6 cellular contexts compared by ENCODE assay signal in genomic region chr17:19150678-19151280, GRCh38. TPM values are rescaled to one million over a fixed set of nuclear protein-coding genes. Genes with fewer than 3 reads are reported as not detected.
"Had no signal": no experiment of that assay in that cellular context is flagged by ENCODE, and none has a peak within 500 bp of the region (broad histone marks: within the 10 kb centered on the region; RNA-seq: fewer than 3 reads in every experiment).

No MANE protein-coding gene starts in this region.

RNA-seq across cellular contexts. Expression of gene GRAPL, which starts 23.4 kb away (rescaled TPM):
- total RNA-seq: epithelial cell of proximal tubule, foreskin keratinocyte, hepatocyte, mammary epithelial cell had no signal
- polyA plus RNA-seq: fibroblast of lung, foreskin keratinocyte, hepatocyte, immature natural killer cell, mammary epithelial cell had no signal
